24 cellular contexts compared by ENCODE assay signal in genomic region chr4:99841143-99841542, GRCh38. TPM values are rescaled to one million over a fixed set of nuclear protein-coding genes. Genes with fewer than 3 reads are reported as not detected.
A peak's percentile ranks its signal among the peaks of the same experiment; 100 is the strongest.
DNase-seq lines count a peak whose midpoint lies in the region; ATAC-seq and TF ChIP-seq lines count a peak whose summit lies in the region.
"Had no signal": no experiment of that assay in that cellular context is flagged by ENCODE, and none has a peak within 500 bp of the region (broad histone marks: within the 10 kb centered on the region; RNA-seq: fewer than 3 reads in every experiment).

No MANE protein-coding gene starts in this region.

- no peaks in the 10 kb centered on the region for H3K9me3 ChIP-seq in CD8-positive, alpha-beta T cell (ENCODE audit: low read length)
- no peaks in the 10 kb centered on the region for H3K9me3 ChIP-seq in aorta (ENCODE audit: control insufficient read depth, low read length)
- H3K9me3 ChIP-seq: psoas muscle, transverse colon had no signal

- no peak for TF ChIP-seq CTCF in CD8-positive, alpha-beta T cell (IDR thresholded peaks at IDR 0.05)
- TF ChIP-seq CTCF in nephron progenitor cell (IDR thresholded peaks at IDR 0.05) = no peak

- H3K4me1 Mint-ChIP-seq in CD8-positive, alpha-beta T cell (ENCODE audit: low read depth) = peaks cover 16% of the 10 kb centered on the region
- peaks cover 29% of the 10 kb centered on the region for H3K4me1 Mint-ChIP-seq in activated naive CD8-positive, alpha-beta T cell treated with anti-CD3 and anti-CD28 coated beads for 36 hours
- no peaks in the 10 kb centered on the region for H3K4me1 Mint-ChIP-seq in nephron progenitor cell
- H3K4me1 Mint-ChIP-seq: natural killer cell had no signal

- H3K27ac Mint-ChIP-seq in CD8-positive, alpha-beta T cell = no peak overlapping the region
- peak overlapping the region; percentile 57 for H3K27ac Mint-ChIP-seq in activated naive CD8-positive, alpha-beta T cell treated with anti-CD3 and anti-CD28 coated beads for 36 hours
- no peak overlapping the region for H3K27ac Mint-ChIP-seq in nephron progenitor cell
- H3K27ac Mint-ChIP-seq: natural killer cell; T-helper 2 cell treated with Interferon-gamma antibody and Interleukin-4, amounts not matched to agents 5 μg/mL and 100 μg/mL, for 36 hours had no signal

- H3K9me3 Mint-ChIP-seq in CD8-positive, alpha-beta T cell = no peaks in the 10 kb centered on the region
- H3K9me3 Mint-ChIP-seq in activated naive CD8-positive, alpha-beta T cell treated with anti-CD3 and anti-CD28 coated beads for 36 hours = peaks cover 2% of the 10 kb centered on the region
- no peaks in the 10 kb centered on the region for H3K9me3 Mint-ChIP-seq in nephron progenitor cell
- H3K9me3 Mint-ChIP-seq: natural killer cell; T-helper 2 cell treated with Interferon-gamma antibody and Interleukin-4, amounts not matched to agents 5 μg/mL and 100 μg/mL, for 36 hours had no signal

- peaks cover 12% of the 10 kb centered on the region for H3K4me1 ChIP-seq in CD8-positive, alpha-beta T cell (ENCODE audit: insufficient read depth, low read length)
- H3K4me1 ChIP-seq in aorta (ENCODE audit: control insufficient read depth in 1 of 2, insufficient read depth in 2 of 2, low read length in 2 of 2) = peaks cover 0 to 3% of the 10 kb centered on the region in 2 donors
- H3K4me1 ChIP-seq: psoas muscle, transverse colon had no signal

- H3K36me3 Mint-ChIP-seq in CD8-positive, alpha-beta T cell = peaks cover 37% of the 10 kb centered on the region
- peaks cover 41% of the 10 kb centered on the region for H3K36me3 Mint-ChIP-seq in activated naive CD8-positive, alpha-beta T cell treated with anti-CD3 and anti-CD28 coated beads for 36 hours
- no peaks in the 10 kb centered on the region for H3K36me3 Mint-ChIP-seq in nephron progenitor cell (ENCODE audit: low read depth)
- H3K36me3 Mint-ChIP-seq: natural killer cell had no signal

- ATAC-seq in CD8-positive, alpha-beta T cell = peak; percentile 29
- ATAC-seq in GM18508 (IDR thresholded peaks at IDR 0.05; ENCODE audit: insufficient read depth, unreplicated experiment) = peak; percentile 76
- ATAC-seq in HG02973 (IDR thresholded peaks at IDR 0.05; ENCODE audit: unreplicated experiment) = peak; percentile 51
- no peak for ATAC-seq in aorta (ENCODE audit: low FRiP score)
- ATAC-seq: natural killer cell, psoas muscle had no signal

- no peak overlapping the region for H3K27ac ChIP-seq in CD8-positive, alpha-beta T cell (ENCODE audit: low read depth, low read length)
- H3K27ac ChIP-seq in aorta (ENCODE audit: low read depth in 1 of 2, low read length in 2 of 2) = no peak overlapping the region
- H3K27ac ChIP-seq: KMS-11, psoas muscle, transverse colon had no signal

- no peaks in the 10 kb centered on the region for H3K27me3 Mint-ChIP-seq in CD8-positive, alpha-beta T cell (ENCODE audit: low read depth)
- no peaks in the 10 kb centered on the region for H3K27me3 Mint-ChIP-seq in activated naive CD8-positive, alpha-beta T cell treated with anti-CD3 and anti-CD28 coated beads for 36 hours
- peaks cover 6% of the 10 kb centered on the region for H3K27me3 Mint-ChIP-seq in nephron progenitor cell (ENCODE audit: low read depth, poor library complexity)

- 93 to 96% methylated on average over 4 of the region's 4 CpGs for WGBS in aorta, 2 donors

- no peaks in the 10 kb centered on the region for H3K27me3 ChIP-seq in CD8-positive, alpha-beta T cell (ENCODE audit: insufficient read depth, low read length)
- H3K27me3 ChIP-seq in aorta (ENCODE audit: control insufficient read depth in 1 of 2, insufficient read depth in 2 of 2, low read length in 1 of 2) = no peaks in the 10 kb centered on the region
- H3K27me3 ChIP-seq: transverse colon had no signal

- intact Hi-C loops in CD8-positive, alpha-beta T cell (cut with DNase I, micrococcal nuclease) = loop anchor here in 1 of 2 experiments (2.0 kb wide), 1 partner anchor 46 kb away; no protein-coding TSS in a partner anchor
- intact Hi-C loops in aorta (cut with DNase I) = no loop called here

- H3K4me3 Mint-ChIP-seq in CD8-positive, alpha-beta T cell = no peak overlapping the region
- H3K4me3 Mint-ChIP-seq in activated naive CD8-positive, alpha-beta T cell treated with anti-CD3 and anti-CD28 coated beads for 36 hours = no peak overlapping the region
- no peak overlapping the region for H3K4me3 Mint-ChIP-seq in nephron progenitor cell
- H3K4me3 Mint-ChIP-seq: natural killer cell; T-helper 2 cell treated with Interferon-gamma antibody and Interleukin-4, amounts not matched to agents 5 μg/mL and 100 μg/mL, for 36 hours had no signal

- POLR2A ChIA-PET in CD8-positive, alpha-beta T cell (lab: Charles Lee) = no interaction called here

- H3K36me3 ChIP-seq in CD8-positive, alpha-beta T cell (ENCODE audit: insufficient read depth, low read length) = peaks cover 4% of the 10 kb centered on the region
- no peaks in the 10 kb centered on the region for H3K36me3 ChIP-seq in aorta (ENCODE audit: control insufficient read depth in 1 of 2, insufficient read depth in 2 of 2, low read length in 1 of 2)
- H3K36me3 ChIP-seq: transverse colon had no signal

- CTCF ChIA-PET in CD8-positive, alpha-beta T cell (lab: Charles Lee) = no interaction called here

- no peak for DNase-seq in CD8-positive, alpha-beta T cell
- no peak for DNase-seq in activated naive CD8-positive, alpha-beta T cell treated with anti-CD3 and anti-CD28 coated beads for 36 hours
- DNase-seq in aorta = no peak
- DNase-seq in NCI-H748 treated with DMSO at 0.1 percent for 48 hours (lab: John Stamatoyannopoulos, UW) = no peak
- no peak for DNase-seq in nephron progenitor cell
- DNase-seq in stimulated activated CD4-positive, alpha-beta T cell treated with anti-CD3 and anti-CD28 coated beads, Interleukin-12 subunit alpha, Interleukin-12 subunit beta, amount 100 ng/mL, for 4 hours = no peak
- DNase-seq: amygdala, Calu3, foreskin fibroblast, HCEC 1CT, kidney glomerular epithelial cell, mesenchymal stem cell, natural killer cell, NCI-H1105, NCI-H2107, NCI-H69, OCI-M1, psoas muscle, transverse colon had no signal

- H3K4me3 ChIP-seq in CD8-positive, alpha-beta T cell (ENCODE audit: low read depth, low read length) = no peak overlapping the region
- H3K4me3 ChIP-seq in aorta (ENCODE audit: low read length in 2 of 2) = no peak overlapping the region
- H3K4me3 ChIP-seq: psoas muscle, transverse colon had no signal

RNA-seq across cellular contexts. Expression of gene DAPP1, which starts 24.5 kb away (rescaled TPM):
- total RNA-seq in CD8-positive, alpha-beta T cell = 1 to 10 TPM; 3.2 to 3.6 TPM
- 10 to 100 TPM; 37.9 to 39.7 TPM for total RNA-seq in activated naive CD8-positive, alpha-beta T cell treated with anti-CD3 and anti-CD28 coated beads for 36 hours
- 1 to 10 TPM; 2.7 to 6.4 TPM for total RNA-seq in aorta
- polyA plus RNA-seq in aorta = 1 to 10 TPM in 1 of 2 donors, under 1 TPM in 1; 0.28 to 4.3 TPM
- total RNA-seq: endothelial cell of umbilical vein had no signal
- polyA plus RNA-seq: endothelial cell of umbilical vein had no signal

RNA-seq across cellular contexts. Expression of gene LAMTOR3, which starts 53.1 kb away (rescaled TPM):
- 10 to 100 TPM; 29.3 to 32.4 TPM for total RNA-seq in CD8-positive, alpha-beta T cell
- total RNA-seq in activated naive CD8-positive, alpha-beta T cell treated with anti-CD3 and anti-CD28 coated beads for 36 hours = 10 to 100 TPM; 33.6 to 35.1 TPM
- 10 to 100 TPM; 31.1 to 31.5 TPM for total RNA-seq in aorta
- polyA plus RNA-seq in aorta = 10 to 100 TPM; 36.9 to 53.1 TPM

Comparison
In these comparisons a context has a peak if more than half of its experiments do, and no peak if none do; other contexts are left out.
1. RNA of gene DAPP1, which starts 24.5 kb away (total RNA-seq): 37.9 to 39.7 TPM in activated naive CD8-positive, alpha-beta T cell treated with anti-CD3 and anti-CD28 coated beads for 36 hours; 2.7 to 6.4 TPM in aorta and 3.2 to 3.6 TPM in CD8-positive, alpha-beta T cell; every median in the first group is over 4 times any median in the second.